9 cellular contexts compared by ENCODE assay signal in the genomic region with DNA sequence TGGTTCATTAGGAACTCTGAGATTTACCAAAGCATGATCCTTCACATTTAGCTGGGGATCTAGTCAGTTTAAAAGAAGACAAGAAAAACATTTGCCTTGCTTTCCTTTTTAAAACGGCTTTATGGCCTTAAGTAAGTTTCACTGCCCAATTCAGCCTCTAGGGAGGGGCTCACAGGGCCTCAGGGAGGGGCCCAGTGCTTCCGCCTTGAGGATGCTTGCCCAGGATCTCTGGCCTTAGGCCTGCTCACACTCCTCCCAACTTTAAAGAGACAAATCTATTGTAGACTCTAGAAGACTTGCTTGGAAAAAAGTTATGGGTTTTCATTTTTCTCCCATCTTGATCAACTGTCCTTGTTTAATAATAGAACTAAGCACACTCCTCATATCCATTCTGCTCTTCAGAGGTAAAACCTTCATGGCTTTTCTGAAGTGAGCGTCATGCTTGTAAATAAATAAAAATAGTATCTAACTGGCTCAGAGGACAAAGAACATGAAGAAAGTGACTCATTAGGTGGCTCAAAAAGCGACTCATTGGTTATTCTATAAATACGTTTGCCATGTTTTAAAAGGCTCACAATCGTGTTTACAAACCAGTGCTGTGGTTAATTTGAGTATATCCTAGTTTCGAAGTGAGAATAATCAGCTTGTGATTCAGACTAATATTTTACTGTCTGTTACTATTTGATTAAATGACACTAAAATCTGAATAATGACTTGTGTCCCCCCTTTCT. TPM values are rescaled to one million over a fixed set of nuclear protein-coding genes. Genes with fewer than 3 reads are reported as not detected.
DNase-seq lines count a peak whose midpoint lies in the region; ATAC-seq and TF ChIP-seq lines count a peak whose summit lies in the region.
"Had no signal": no experiment of that assay in that cellular context is flagged by ENCODE, and none has a peak within 500 bp of the region (broad histone marks: within the 10 kb centered on the region; RNA-seq: fewer than 3 reads in every experiment).

No MANE protein-coding gene starts in this region.

- CTCF ChIA-PET in OCI-LY7 (lab: Charles Lee; ENCODE audit: unreplicated experiment), result no interaction called here

- no peak overlapping the region for H3K4me2 ChIP-seq in SU-DHL-6 (ENCODE audit: low read depth, low read length, poor library complexity, severe bottlenecking)
- H3K4me2 ChIP-seq in OCI-LY7 (ENCODE audit: low read length), result no peak overlapping the region

- intact Hi-C loops in mucosa of descending colon (cut with DNase I, micrococcal nuclease), result loop anchor here in 1 of 2 donors (5.0 kb wide), 1 partner anchor 93 kb away; no protein-coding TSS in a partner anchor
- intact Hi-C loops in OCI-LY7 (cut with micrococcal nuclease; ENCODE audit: unreplicated experiment), result loop anchor here (10.0 kb wide), 2 partner anchors 115 to 245 kb away; partner anchors contain the start of gene ACOX2

- H3K79me2 ChIP-seq in SU-DHL-6 (ENCODE audit: insufficient read depth, low read length), result no peaks in the 10 kb centered on the region
- H3K79me2 ChIP-seq in OCI-LY7 (ENCODE audit: insufficient read depth, low read depth, low read length), result no peaks in the 10 kb centered on the region

- peaks cover 2% of the 10 kb centered on the region for H3K36me3 ChIP-seq in GM06990 (ENCODE audit: control insufficient read depth, insufficient read depth, low read length)
- H3K36me3 ChIP-seq in SU-DHL-6 (ENCODE audit: low read length), result peaks cover 22% of the 10 kb centered on the region; the same call in 1 of the 2 replicates
- H3K36me3 ChIP-seq in mucosa of descending colon (ENCODE audit: low read depth), result no peaks in the 10 kb centered on the region
- H3K36me3 ChIP-seq in OCI-LY7 (ENCODE audit: insufficient read depth, low read length), result peaks cover 99% of the 10 kb centered on the region

- no peak overlapping the region for H3K4me3 ChIP-seq in GM06990 (replicated peaks; ENCODE audit: low read depth, low read length)
- H3K4me3 ChIP-seq in SU-DHL-6 (ENCODE audit: insufficient read depth, low read length, poor library complexity, severe bottlenecking), result no peak overlapping the region
- no peak overlapping the region for H3K4me3 ChIP-seq in mucosa of descending colon
- no peak overlapping the region for H3K4me3 ChIP-seq in OCI-LY7 (ENCODE audit: low read depth, low read length, poor library complexity, severe bottlenecking)
- H3K4me3 ChIP-seq: cardiac muscle cell had no signal

- ATAC-seq in GM21529 (IDR thresholded peaks at IDR 0.05; ENCODE audit: unreplicated experiment) (peak; percentile 61), mucosa of descending colon (peak; percentile 93)

- H4K20me1 ChIP-seq in SU-DHL-6 (ENCODE audit: low read depth, low read length) (no peaks in the 10 kb centered on the region), OCI-LY7 (ENCODE audit: insufficient read depth, low read length) (no peaks in the 10 kb centered on the region)

- peaks cover 8% of the 10 kb centered on the region for H3K4me1 ChIP-seq in mucosa of descending colon (ENCODE audit: low read depth)
- H3K4me1 ChIP-seq in OCI-LY7 (ENCODE audit: insufficient read depth, low read length, poor library complexity, severe bottlenecking), result no peaks in the 10 kb centered on the region

- H3K9me3 ChIP-seq in SU-DHL-6 (ENCODE audit: insufficient read depth, low read length), result no peaks in the 10 kb centered on the region
- H3K9me3 ChIP-seq in mucosa of descending colon, result no peaks in the 10 kb centered on the region
- H3K9me3 ChIP-seq in OCI-LY7 (ENCODE audit: low read length), result no peaks in the 10 kb centered on the region

- DNase-seq in GM06990 (ENCODE audit: extremely low read depth, insufficient read length), result peak; percentile 61
- peak; percentile 60 to 71 (median 70) for DNase-seq in mucosa of descending colon
- no peak for DNase-seq in NCI-H2081 treated with DMSO at 0.1 percent for 48 hours (lab: John Stamatoyannopoulos, UW)
- no peak for DNase-seq in NCI-H2171 treated with DMSO at 0.1 percent for 48 hours (lab: John Stamatoyannopoulos, UW)
- DNase-seq in OCI-LY7 (ENCODE audit: low spot score), result no peak
- no peak for DNase-seq in NCI-H2029 treated with DMSO at 0.1 percent for 48 hours (lab: John Stamatoyannopoulos, UW)

- no peaks in the 10 kb centered on the region for H3K27me3 ChIP-seq in GM06990 (replicated peaks; ENCODE audit: control insufficient read depth, insufficient read depth, low read length)
- no peaks in the 10 kb centered on the region for H3K27me3 ChIP-seq in SU-DHL-6 (ENCODE audit: low read length)
- H3K27me3 ChIP-seq: cardiac muscle cell had no signal

- no peak overlapping the region for H3K9ac ChIP-seq in SU-DHL-6 (ENCODE audit: low read length)

- H3K9me2 ChIP-seq in SU-DHL-6 (replicated peaks; ENCODE audit: insufficient read depth, low read length), result no peaks in the 10 kb centered on the region
- no peaks in the 10 kb centered on the region for H3K9me2 ChIP-seq in OCI-LY7 (ENCODE audit: insufficient read depth, low read length)

- POLR2A ChIA-PET in OCI-LY7 (lab: Charles Lee), result interaction anchor here (0.6 kb wide), 1 partner anchor 75 kb away, joined by 3 read pairs; no protein-coding TSS in a partner anchor

- peaks cover 15% of the 10 kb centered on the region; the same call in 1 of the 2 replicates for H3F3A ChIP-seq in SU-DHL-6 (ENCODE audit: insufficient read depth)

- no peak overlapping the region for H2AFZ ChIP-seq in SU-DHL-6 (ENCODE audit: low read depth, low read length, severe bottlenecking)
- H2AFZ ChIP-seq in OCI-LY7 (ENCODE audit: low read length), result no peak overlapping the region

- no peak for TF ChIP-seq CTCF in GM06990 (IDR thresholded peaks at IDR 0.05; ENCODE audit: insufficient read depth, low read length, poor library complexity, severe bottlenecking)
- TF ChIP-seq CTCF in SU-DHL-6 (IDR thresholded peaks at IDR 0.05; ENCODE audit: insufficient read depth, low read length, poor library complexity, severe bottlenecking), result no peak
- no peak for TF ChIP-seq CTCF in mucosa of descending colon (IDR thresholded peaks at IDR 0.05)
- no peak for TF ChIP-seq CTCF in OCI-LY7 (conservative IDR thresholded peaks at IDR 0.05; ENCODE audit: low read length)

- peak overlapping the region; percentile 21 for H3K27ac ChIP-seq in SU-DHL-6 (ENCODE audit: low read depth, low read length)
- no peak overlapping the region for H3K27ac ChIP-seq in OCI-LY7 (ENCODE audit: low read depth, low read length, poor library complexity, severe bottlenecking)
- H3K27ac ChIP-seq: cardiac muscle cell had no signal

- no TSS peak for BruUV-seq in OCI-LY7 (replicated peaks; lab: Mats Ljungman, UMichigan)

RNA-seq across cellular contexts. Expression of gene PDHB, which starts 13.7 kb away (rescaled TPM):
- total RNA-seq in mucosa of descending colon, result 10 to 100 TPM; 65.0 to 69.6 (median 66.6) TPM
- total RNA-seq in OCI-LY7 (2014; rRNA removed; shearing (Covaris generic)), result 60.8 and 76.8 TPM in 2 replicates
- total RNA-seq in OCI-LY7 (2022), result 82.4 and 86.6 TPM in 2 replicates

Comparison
In these comparisons a context has a peak if more than half of its experiments do, and no peak if none do; other contexts are left out.
1. DNase-seq: peak in GM06990 (single experiment) and mucosa of descending colon (3 of 3); none in NCI-H2081 treated with DMSO at 0.1 percent for 48 hours (single experiment), NCI-H2171 treated with DMSO at 0.1 percent for 48 hours (single experiment), OCI-LY7 (single experiment) and NCI-H2029 treated with DMSO at 0.1 percent for 48 hours (single experiment).